ENCODE assay signal across 19 cellular contexts in the genomic region with DNA sequence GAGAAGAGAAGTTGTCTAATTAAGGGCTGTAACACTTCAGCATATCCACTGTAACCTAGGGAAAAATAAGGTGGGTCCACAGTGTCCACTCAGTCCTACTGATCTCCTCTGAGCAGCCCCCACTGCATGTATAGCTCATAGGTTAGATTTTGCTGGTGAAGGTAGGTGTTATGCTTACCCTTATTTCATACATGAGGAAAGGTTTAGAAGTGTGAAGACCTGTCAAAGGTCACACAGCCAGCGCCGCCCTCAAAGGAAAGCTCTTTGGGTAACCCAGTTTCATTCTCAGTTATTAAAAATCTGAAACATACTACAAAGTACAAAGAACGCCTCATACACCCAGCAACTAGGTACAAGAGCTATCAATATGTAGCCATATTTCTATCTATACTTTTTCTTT.
"Had no signal": no experiment of that assay in that cellular context is flagged by ENCODE, and none has a peak within 500 bp of the region (broad histone marks: within the 10 kb centered on the region; RNA-seq: fewer than 3 reads in every experiment).

No MANE protein-coding gene starts in this region.

- DNase-seq: activated CD4-positive, alpha-beta T cell treated with anti-CD3 and anti-CD28 coated beads for 4 hours; activated naive CD4-positive, alpha-beta T cell; activated T-cell treated with anti-CD3 and anti-CD28 coated beads, Interleukin-2, amount 50 U/mL, for 24 hours; aorta; effector memory CD4-positive, alpha-beta T cell; foreskin melanocyte; kidney glomerular epithelial cell; left lung; naive B cell; pancreas; psoas muscle; stimulated activated CD4-positive, alpha-beta T cell treated with anti-CD3 and anti-CD28 coated beads, Interleukin-4, amount 100 ng/mL, for 24 hours; T-cell had no signal

- FAIRE-seq: endothelial cell of umbilical vein, urothelium cell line had no signal

- H3K27ac Mint-ChIP-seq: activated T-cell treated with anti-CD3 and anti-CD28 coated beads, Interleukin-2, amount 50 U/mL, for 24 hours; activated T-helper 2 cell treated with anti-CD3 and anti-CD28 coated beads, Interferon-gamma antibody, Interleukin-2, Interleukin-4, amounts not matched to agents 10 μg/mL and 5 μg/mL and 100 μg/mL, durations not matched to agents 14 hours and 24 hours and 36 hours; brain; stimulated activated naive CD8-positive, alpha-beta T cell treated with anti-CD3 and anti-CD28 coated beads, Interleukin-15, Interleukin-2, amounts not matched to agents 100 ng/mL and 50 ng/mL, for 24 hours; T-cell had no signal

- H3K27me3 Mint-ChIP-seq: activated T-cell treated with anti-CD3 and anti-CD28 coated beads, Interleukin-2, amount 50 U/mL, for 24 hours; naive B cell; stimulated activated naive CD8-positive, alpha-beta T cell treated with anti-CD3 and anti-CD28 coated beads, Interleukin-15, Interleukin-2, amounts not matched to agents 100 ng/mL and 50 ng/mL, for 24 hours; T-cell had no signal

- H3K4me3 Mint-ChIP-seq: activated T-cell treated with anti-CD3 and anti-CD28 coated beads, Interleukin-2, amount 50 U/mL, for 24 hours; brain; naive B cell; stimulated activated naive CD8-positive, alpha-beta T cell treated with anti-CD3 and anti-CD28 coated beads, Interleukin-15, Interleukin-2, amounts not matched to agents 100 ng/mL and 50 ng/mL, for 24 hours; T-cell had no signal

- H3K9me3 Mint-ChIP-seq: activated T-cell treated with anti-CD3 and anti-CD28 coated beads, Interleukin-2, amount 50 U/mL, for 24 hours; activated T-helper 2 cell treated with anti-CD3 and anti-CD28 coated beads, Interferon-gamma antibody, Interleukin-2, Interleukin-4, amounts not matched to agents 10 μg/mL and 5 μg/mL and 100 μg/mL, durations not matched to agents 14 hours and 24 hours and 36 hours; brain; naive B cell; stimulated activated naive CD8-positive, alpha-beta T cell treated with anti-CD3 and anti-CD28 coated beads, Interleukin-15, Interleukin-2, amounts not matched to agents 100 ng/mL and 50 ng/mL, for 24 hours; T-cell had no signal

- ATAC-seq: esophagus mucosa, left lung, pancreas, psoas muscle, T-cell had no signal
